ENCODE assay signal across 14 cellular contexts in genomic region chr3:22474706-22475470, GRCh38.
DNase-seq lines count a peak whose midpoint lies in the region; ATAC-seq and TF ChIP-seq lines count a peak whose summit lies in the region.
"Had no signal": no experiment of that assay in that cellular context is flagged by ENCODE, and none has a peak within 500 bp of the region (broad histone marks: within the 10 kb centered on the region; RNA-seq: fewer than 3 reads in every experiment).

No MANE protein-coding gene starts in this region.

- H3K36me3 ChIP-seq in SJCRH30 = no peaks in the 10 kb centered on the region
- H3K36me3 ChIP-seq in upper lobe of left lung = no peaks in the 10 kb centered on the region
- no peaks in the 10 kb centered on the region for H3K36me3 ChIP-seq in H7 (replicated peaks; ENCODE audit: control insufficient read depth, insufficient read depth, low read length)
- H3K36me3 ChIP-seq: sigmoid colon, suprapubic skin had no signal

- ATAC-seq in upper lobe of left lung (ENCODE audit: low FRiP score in 2 of 2) = peak in 1 of 2 donors; percentile 29
- no peak for ATAC-seq in GM21526 (IDR thresholded peaks at IDR 0.05; ENCODE audit: low FRiP score, unreplicated experiment)
- ATAC-seq: natural killer cell had no signal

- H3K4me1 ChIP-seq in SJCRH30 (peaks cover 19% of the 10 kb centered on the region), upper lobe of left lung (no peaks in the 10 kb centered on the region)
- H3K4me1 ChIP-seq: sigmoid colon, suprapubic skin had no signal

- peak overlapping the region; percentile 39 for H3K27ac ChIP-seq in SJCRH30
- no peak overlapping the region for H3K27ac ChIP-seq in upper lobe of left lung
- H3K27ac ChIP-seq: sigmoid colon, suprapubic skin had no signal

- H3K9me3 ChIP-seq in SJCRH30 (replicated peaks) (no peaks in the 10 kb centered on the region), upper lobe of left lung (no peaks in the 10 kb centered on the region)
- H3K9me3 ChIP-seq: sigmoid colon, suprapubic skin had no signal

- TF ChIP-seq CTCF in fibroblast of mammary gland (conservative IDR thresholded peaks at IDR 0.05; ENCODE audit: control insufficient read depth, insufficient read depth, low read depth, low read length) (no peak), upper lobe of left lung (IDR thresholded peaks at IDR 0.05) (no peak)

- DNase-seq in HS-5 (ENCODE audit: low read depth) = peak; percentile 60
- DNase-seq in SJCRH30 = peak; percentile 62 to 63
- peak; percentile 80 for DNase-seq in fibroblast of mammary gland (ENCODE audit: low read depth)
- peak; percentile 24 to 30 for DNase-seq in upper lobe of left lung
- no peak for DNase-seq in pons (ENCODE audit: low spot score)
- no peak for DNase-seq in H7
- DNase-seq: activated CD4-positive, CD25-positive, alpha-beta regulatory T cell; activated T-cell treated with anti-CD3 and anti-CD28 coated beads, Interleukin-2, amount 50 U/mL, for 24 hours; kidney; natural killer cell; NCI-H345; sigmoid colon had no signal

- no peak for TF ChIP-seq POLR2A in upper lobe of left lung (IDR thresholded peaks at IDR 0.05)

- no peak for TF ChIP-seq EP300 in upper lobe of left lung (IDR thresholded peaks at IDR 0.05)

- 0 out of 2 replicates have a peak, but pooled peaks cover 2% of the 10 kb centered on the region for H3K27me3 ChIP-seq in SJCRH30
- no peaks in the 10 kb centered on the region for H3K27me3 ChIP-seq in upper lobe of left lung
- H3K27me3 ChIP-seq in H7 (ENCODE audit: control insufficient read depth, insufficient read depth, low read length) = no peaks in the 10 kb centered on the region
- H3K27me3 ChIP-seq: sigmoid colon, suprapubic skin had no signal

- 74 to 82% methylated on average over 8 of the region's 8 CpGs for WGBS in upper lobe of left lung, 2 donors

- no peak overlapping the region for H3K4me3 ChIP-seq in SJCRH30
- H3K4me3 ChIP-seq in fibroblast of mammary gland (ENCODE audit: control insufficient read depth, low read depth, low read length) = no peak overlapping the region
- H3K4me3 ChIP-seq in upper lobe of left lung = no peak overlapping the region
- no peak overlapping the region for H3K4me3 ChIP-seq in H7 (ENCODE audit: insufficient read depth, low read depth, low read length)
- H3K4me3 ChIP-seq: sigmoid colon, suprapubic skin had no signal

Comparison
In these comparisons a context has a peak if more than half of its experiments do, and no peak if none do; other contexts are left out.
1. DNase-seq: peak in HS-5 (single experiment), SJCRH30 (2 of 2), fibroblast of mammary gland (single experiment) and upper lobe of left lung (2 of 2); none in pons (single experiment) and H7 (single experiment).